Comparison of ENCODE assay signal across 8 cellular contexts in genomic region chr17:1882836-1883235, GRCh38. TPM values are rescaled to one million over a fixed set of nuclear protein-coding genes. Genes with fewer than 3 reads are reported as not detected.
DNase-seq lines count a peak whose midpoint lies in the region; ATAC-seq and TF ChIP-seq lines count a peak whose summit lies in the region.

No MANE protein-coding gene starts in this region.

- H3K27ac ChIP-seq in cardiac muscle cell = no peak overlapping the region

- no peaks in the 10 kb centered on the region for H3K27me3 ChIP-seq in cardiac muscle cell

- intact Hi-C loops in cardiac septum (cut with DNase I) = no loop called here

- no peaks in the 10 kb centered on the region for H3K9me3 ChIP-seq in cardiac muscle cell (ENCODE audit: low read depth)

- TF ChIP-seq CTCF in cardiac muscle cell (IDR thresholded peaks at IDR 0.05; ENCODE audit: low read depth, low read length) = peak; percentile 60
- peak; percentile 53 for TF ChIP-seq CTCF in cardiac fibroblast (IDR thresholded peaks at IDR 0.05; ENCODE audit: low read depth, low read length)

- ATAC-seq in HG03175 (IDR thresholded peaks at IDR 0.05; ENCODE audit: unreplicated experiment) = no peak

- peaks cover 3% of the 10 kb centered on the region for H3K4me1 ChIP-seq in cardiac muscle cell (ENCODE audit: low read depth)

- H3K4me3 ChIP-seq in cardiac muscle cell (no peak overlapping the region), cardiac fibroblast (replicated peaks in 1 of 2; ENCODE audit: low read depth in 2 of 2, low read length in 2 of 2) (no peak overlapping the region)

- DNase-seq in cardiac muscle cell (ENCODE audit: low read depth in 1 of 2, low spot score in 1 of 2) (peak; percentile 59 to 64), cardiac septum (ENCODE audit: low spot score) (no peak), NCI-H82 treated with DMSO at 0.1 percent for 48 hours (lab: John Stamatoyannopoulos, UW; ENCODE audit: unreplicated experiment) (peak; percentile 42), cardiac fibroblast (ENCODE audit: low read depth in 2 of 2) (peak; percentile 53 to 59), medulla oblongata (ENCODE audit: extremely low spot score) (peak; percentile 18), NOMO-1 treated with dmso at 0.1 percent for 144 hours (lab: John Stamatoyannopoulos, UW; ENCODE audit: unreplicated experiment) (no peak), DMS153 treated with DMSO at 0.1 percent for 48 hours (lab: John Stamatoyannopoulos, UW; ENCODE audit: unreplicated experiment) (no peak)

- peaks cover 37% of the 10 kb centered on the region for H3K36me3 ChIP-seq in cardiac muscle cell

RNA-seq across cellular contexts. Expression of gene RPA1, which starts 53.0 kb away (rescaled TPM):
- total RNA-seq in cardiac muscle cell (42.5 and 50.0 TPM in 2 replicates), cardiac septum (76.7 TPM)
- 78.9 and 102 TPM in 2 replicates for polyA plus RNA-seq in cardiac muscle cell

RNA-seq across cellular contexts. Expression of gene SMYD4, which starts 53.1 kb away (rescaled TPM):
- total RNA-seq in cardiac muscle cell (7.7 and 19.2 TPM in 2 replicates), cardiac septum (8.8 TPM)
- polyA plus RNA-seq in cardiac muscle cell = 14.4 and 24.2 TPM in 2 replicates

Comparison
In these comparisons a context has a peak if more than half of its experiments do, and no peak if none do; other contexts are left out.
1. DNase-seq: peak in cardiac muscle cell (2 of 2), NCI-H82 treated with DMSO at 0.1 percent for 48 hours (single experiment), cardiac fibroblast (2 of 2) and medulla oblongata (single experiment); none in cardiac septum (single experiment), NOMO-1 treated with dmso at 0.1 percent for 144 hours (single experiment) and DMS153 treated with DMSO at 0.1 percent for 48 hours (single experiment).